In genomic region chr2:222208010-222208690, GRCh38 we compare ENCODE assay signal across 1 cellular context.
TF ChIP-seq lines count a peak whose summit lies in the region.

No MANE protein-coding gene starts in this region.

TF ChIP-seq in HEK293, 187 proteins besides CTCF, POLR2A, EP300 and RAD21 (continued from another document):
- TF ChIP-seq ZNF692 (tag by site-specific recombination; IDR thresholded peaks at IDR 0.05) = no peak
- TF ChIP-seq ZNF629 (tag by site-specific recombination; IDR thresholded peaks at IDR 0.05) = 0 out of 2 replicates have a peak, but pooled peaks have one; percentile 23
- TF ChIP-seq ZNF473 (tag by site-specific recombination; IDR thresholded peaks at IDR 0.05) = no peak
- no peak for TF ChIP-seq ZFP41 (tag by site-specific recombination; IDR thresholded peaks at IDR 0.05; ENCODE audit: borderline replicate concordance)
- TF ChIP-seq ZNF747 (tag by site-specific recombination; IDR thresholded peaks at IDR 0.05) = no peak
- no peak for TF ChIP-seq KLF17 (tag by site-specific recombination; IDR thresholded peaks at IDR 0.05)
- no peak for TF ChIP-seq ZFP37 (tag by site-specific recombination; IDR thresholded peaks at IDR 0.05)
- TF ChIP-seq PRDM4 (tag by site-specific recombination; IDR thresholded peaks at IDR 0.05) = no peak
- no peak for TF ChIP-seq ELK4 (IDR thresholded peaks at IDR 0.05; ENCODE audit: borderline replicate concordance, low read depth, low read length)
- peak; percentile 80 for TF ChIP-seq ZXDB (tag by site-specific recombination; IDR thresholded peaks at IDR 0.05)
- TF ChIP-seq ZNF404 (tag by site-specific recombination; IDR thresholded peaks at IDR 0.05) = no peak
- no peak for TF ChIP-seq ZNF549 (tag by site-specific recombination; IDR thresholded peaks at IDR 0.05)
- TF ChIP-seq ZNF155 (tag by site-specific recombination; IDR thresholded peaks at IDR 0.05) = no peak
- no peak for TF ChIP-seq ZNF423 (tag by site-specific recombination; IDR thresholded peaks at IDR 0.05)
- no peak for TF ChIP-seq ZIC2 (tag by site-specific recombination; IDR thresholded peaks at IDR 0.05)
- 0 out of 2 replicates have a peak, but pooled peaks have one; percentile 26 for TF ChIP-seq ZBTB17 (tag by site-specific recombination; IDR thresholded peaks at IDR 0.05)
- TF ChIP-seq ZNF10 (tag by site-specific recombination; IDR thresholded peaks at IDR 0.05) = no peak
- no peak for TF ChIP-seq ZBTB10 (tag by site-specific recombination; IDR thresholded peaks at IDR 0.05)
- no peak for TF ChIP-seq ZNF214 (tag by site-specific recombination; IDR thresholded peaks at IDR 0.05; ENCODE audit: borderline replicate concordance)
- TF ChIP-seq ZNF707 (tag by site-specific recombination; IDR thresholded peaks at IDR 0.05) = no peak
- TF ChIP-seq ZNF23 (tag by site-specific recombination; IDR thresholded peaks at IDR 0.05; ENCODE audit: borderline replicate concordance) = no peak
- no peak for TF ChIP-seq ZBTB26 (tag by site-specific recombination; optimal IDR thresholded peaks at IDR 0.05)
- no peak for TF ChIP-seq ZNF202 (tag by site-specific recombination; IDR thresholded peaks at IDR 0.05; ENCODE audit: borderline replicate concordance)
- TF ChIP-seq ZNF184 (tag by site-specific recombination; IDR thresholded peaks at IDR 0.05) = no peak
- no peak for TF ChIP-seq TCF7L2 (IDR thresholded peaks at IDR 0.05; ENCODE audit: borderline replicate concordance, low read depth, low read length)
- no peak for TF ChIP-seq ZNF433 (tag by site-specific recombination; IDR thresholded peaks at IDR 0.05; ENCODE audit: low read depth)
- peak; percentile 35; the same call in 1 of the 2 replicates for TF ChIP-seq MZF1 (tag by site-specific recombination; IDR thresholded peaks at IDR 0.05; ENCODE audit: borderline replicate concordance)
- no peak for TF ChIP-seq ZNF510 (tag by site-specific recombination; IDR thresholded peaks at IDR 0.05; ENCODE audit: insufficient replicate concordance)
- TF ChIP-seq ZNF548 (tag by site-specific recombination; IDR thresholded peaks at IDR 0.05) = no peak
- no peak for TF ChIP-seq ZNF529 (tag by site-specific recombination; IDR thresholded peaks at IDR 0.05; ENCODE audit: insufficient replicate concordance)
- no peak for TF ChIP-seq ZSCAN5A (tag by site-specific recombination; IDR thresholded peaks at IDR 0.05)
- TF ChIP-seq KLF16 (tag by site-specific recombination; IDR thresholded peaks at IDR 0.05) = no peak
- no peak for TF ChIP-seq PRDM1 (tag by site-specific recombination; IDR thresholded peaks at IDR 0.05)
- TF ChIP-seq ZNF26 (tag by site-specific recombination; IDR thresholded peaks at IDR 0.05) = no peak
- no peak for TF ChIP-seq ZNF623 (tag by site-specific recombination; IDR thresholded peaks at IDR 0.05)
- peak; percentile 53; the same call in 1 of the 2 replicates for TF ChIP-seq TSHZ1 (tag by site-specific recombination; IDR thresholded peaks at IDR 0.05; ENCODE audit: borderline replicate concordance)
- TF ChIP-seq ZNF610 (tag by site-specific recombination; IDR thresholded peaks at IDR 0.05; ENCODE audit: borderline replicate concordance) = no peak
- no peak for TF ChIP-seq ZSCAN16 (tag by site-specific recombination; IDR thresholded peaks at IDR 0.05)
- no peak for TF ChIP-seq REPIN1 (tag by site-specific recombination; IDR thresholded peaks at IDR 0.05; ENCODE audit: low read depth)
- no peak for TF ChIP-seq ZNF837 (tag by site-specific recombination; IDR thresholded peaks at IDR 0.05)
- no peak for TF ChIP-seq SP3 (tag by site-specific recombination; IDR thresholded peaks at IDR 0.05)
